ENCODE assay signal across 1 cellular context in the genomic region with DNA sequence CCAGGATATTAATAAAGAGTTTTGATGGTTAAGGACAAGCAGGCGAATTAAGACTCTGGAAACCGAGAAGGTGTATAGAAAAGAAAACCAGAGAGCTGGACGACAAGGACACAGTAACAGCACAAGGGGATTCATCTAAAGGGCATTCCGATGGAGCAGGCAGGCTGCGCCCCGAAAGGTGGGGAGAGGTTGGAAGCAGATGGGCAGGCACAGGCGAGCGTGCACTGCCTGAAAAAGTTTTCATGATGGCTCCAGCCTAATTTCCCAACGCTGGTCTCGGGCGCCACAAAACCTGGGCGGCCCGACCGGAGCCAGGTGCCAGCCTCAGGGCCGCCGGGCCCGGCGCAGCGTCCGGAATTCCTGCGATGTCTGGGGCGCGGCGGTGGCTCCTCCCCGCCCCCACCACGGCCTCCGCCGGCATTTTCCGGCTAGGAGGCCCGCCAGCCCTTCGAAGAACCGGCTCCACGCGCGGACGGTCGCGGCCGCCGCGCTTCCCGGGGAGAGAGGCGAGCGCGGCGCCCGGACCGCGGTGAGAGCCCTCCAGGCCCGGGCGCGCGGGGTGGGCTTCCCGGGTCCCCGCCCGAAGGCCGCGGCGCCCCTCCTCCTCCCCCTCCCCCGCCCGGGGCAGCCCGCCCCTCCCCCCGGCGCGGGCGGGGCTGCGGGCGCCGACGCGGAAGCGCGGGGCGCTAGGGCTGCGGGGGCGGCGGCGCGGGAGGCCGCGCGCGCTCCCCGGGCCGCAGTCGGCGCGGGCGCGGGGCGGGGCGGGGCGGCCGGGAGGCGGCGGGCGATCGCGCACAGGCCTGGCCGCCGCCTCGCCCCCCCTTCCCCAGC.
A peak's percentile ranks its signal among the peaks of the same experiment; 100 is the strongest.
TF ChIP-seq lines count a peak whose summit lies in the region.

No MANE protein-coding gene starts in this region.

TF ChIP-seq in K562, 482 proteins besides CTCF, POLR2A, EP300 and RAD21 (continued from another document and continues in another):
- TF ChIP-seq, protein P1, sequence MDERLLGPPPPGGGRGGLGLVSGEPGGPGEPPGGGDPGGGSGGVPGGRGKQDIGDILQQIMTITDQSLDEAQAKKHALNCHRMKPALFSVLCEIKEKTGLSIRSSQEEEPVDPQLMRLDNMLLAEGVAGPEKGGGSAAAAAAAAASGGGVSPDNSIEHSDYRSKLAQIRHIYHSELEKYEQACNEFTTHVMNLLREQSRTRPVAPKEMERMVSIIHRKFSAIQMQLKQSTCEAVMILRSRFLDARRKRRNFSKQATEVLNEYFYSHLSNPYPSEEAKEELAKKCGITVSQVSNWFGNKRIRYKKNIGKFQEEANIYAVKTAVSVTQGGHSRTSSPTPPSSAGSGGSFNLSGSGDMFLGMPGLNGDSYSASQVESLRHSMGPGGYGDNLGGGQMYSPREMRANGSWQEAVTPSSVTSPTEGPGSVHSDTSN (CRISPR knock-in tag; IDR thresholded peaks at IDR 0.05; ENCODE audit: low read depth), result no peak
- TF ChIP-seq, protein P1 (tag; conservative IDR thresholded peaks at IDR 0.05; ENCODE audit: low read depth), result no peak
- TF ChIP-seq, protein P2, sequence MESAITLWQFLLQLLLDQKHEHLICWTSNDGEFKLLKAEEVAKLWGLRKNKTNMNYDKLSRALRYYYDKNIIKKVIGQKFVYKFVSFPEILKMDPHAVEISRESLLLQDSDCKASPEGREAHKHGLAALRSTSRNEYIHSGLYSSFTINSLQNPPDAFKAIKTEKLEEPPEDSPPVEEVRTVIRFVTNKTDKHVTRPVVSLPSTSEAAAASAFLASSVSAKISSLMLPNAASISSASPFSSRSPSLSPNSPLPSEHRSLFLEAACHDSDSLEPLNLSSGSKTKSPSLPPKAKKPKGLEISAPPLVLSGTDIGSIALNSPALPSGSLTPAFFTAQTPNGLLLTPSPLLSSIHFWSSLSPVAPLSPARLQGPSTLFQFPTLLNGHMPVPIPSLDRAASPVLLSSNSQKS (CRISPR knock-in tag; IDR thresholded peaks at IDR 0.05), result no peak
- TF ChIP-seq BMI1 (IDR thresholded peaks at IDR 0.05; ENCODE audit: low read length) (no peak), FOXJ3 (CRISPR knock-in tag; IDR thresholded peaks at IDR 0.05) (no peak), CHCHD3 (CRISPR knock-in tag; IDR thresholded peaks at IDR 0.05) (0 out of 2 replicates have a peak, but pooled peaks have one; percentile 34), MEIS2 (IDR thresholded peaks at IDR 0.05; ENCODE audit: partially characterized antibody) (no peak), HNRNPUL1 (IDR thresholded peaks at IDR 0.05; ENCODE audit: low read length) (no peak), ZNF239 (CRISPR knock-in tag; IDR thresholded peaks at IDR 0.05) (no peak; the same call in 1 of the 2 replicates), IRF2 (CRISPR knock-in tag; IDR thresholded peaks at IDR 0.05) (no peak), BCOR (IDR thresholded peaks at IDR 0.05) (peak; percentile 39; the same call in 1 of the 2 replicates), CEBPG (CRISPR knock-in tag; IDR thresholded peaks at IDR 0.05) (no peak), CEBPG (tag; conservative IDR thresholded peaks at IDR 0.05 in 1 of 2, IDR thresholded peaks at IDR 0.05 in 1 of 2) (peak in 1 of 2 experiments; percentile 15; a peak in 1 of 4 replicates), RBFOX2 (IDR thresholded peaks at IDR 0.05; ENCODE audit: low read depth, low read length) (peak; percentile 93), ZNF146 (CRISPR knock-in tag; IDR thresholded peaks at IDR 0.05; ENCODE audit: unreplicated experiment) (no peak), NFATC3 (IDR thresholded peaks at IDR 0.05) (no peak), SETDB1 (IDR thresholded peaks at IDR 0.05; ENCODE audit: low read length) (no peak), TBP (optimal IDR thresholded peaks at IDR 0.05; ENCODE audit: low read depth, low read length) (no peak), ZNF436 (CRISPR knock-in tag; IDR thresholded peaks at IDR 0.05) (no peak), ZBTB8A (IDR thresholded peaks at IDR 0.05; ENCODE audit: partially characterized antibody) (no peak), EP400 (IDR thresholded peaks at IDR 0.05) (peak; percentile 51), IFI16 (CRISPR knock-in tag; IDR thresholded peaks at IDR 0.05) (no peak), ZNF668 (CRISPR knock-in tag; IDR thresholded peaks at IDR 0.05) (no peak), JUNB (CRISPR knock-in tag; conservative IDR thresholded peaks at IDR 0.05) (no peak), MTA2 (IDR thresholded peaks at IDR 0.05; ENCODE audit: low read depth) (no peak; the same call in 1 of the 2 replicates), KLF10 (CRISPR knock-in tag; IDR thresholded peaks at IDR 0.05) (no peak), POU5F1 (IDR thresholded peaks at IDR 0.05; ENCODE audit: borderline replicate concordance, low read depth, low read length, partially characterized antibody) (no peak), ZNF830 (CRISPR knock-in tag; IDR thresholded peaks at IDR 0.05) (no peak), MCM5 (IDR thresholded peaks at IDR 0.05; ENCODE audit: low read depth) (no peak), ZC3H11A (IDR thresholded peaks at IDR 0.05; ENCODE audit: low read depth, low read length) (no peak), ZNF76 (CRISPR knock-in tag; IDR thresholded peaks at IDR 0.05; ENCODE audit: borderline replicate concordance) (peak; percentile 89; the same call in 1 of the 2 replicates), CCAR2 (IDR thresholded peaks at IDR 0.05; ENCODE audit: low read depth, low read length) (no peak), ZNF253 (CRISPR knock-in tag; conservative IDR thresholded peaks at IDR 0.05) (no peak), MBD2 (IDR thresholded peaks at IDR 0.05; ENCODE audit: borderline replicate concordance, low read depth) (no peak), TAF15 (IDR thresholded peaks at IDR 0.05; ENCODE audit: low read depth, low read length) (no peak)
- TF ChIP-seq, protein P3, sequence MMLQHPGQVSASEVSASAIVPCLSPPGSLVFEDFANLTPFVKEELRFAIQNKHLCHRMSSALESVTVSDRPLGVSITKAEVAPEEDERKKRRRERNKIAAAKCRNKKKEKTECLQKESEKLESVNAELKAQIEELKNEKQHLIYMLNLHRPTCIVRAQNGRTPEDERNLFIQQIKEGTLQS (IDR thresholded peaks at IDR 0.05), result no peak
- TF ChIP-seq, protein P3 (CRISPR knock-in tag; conservative IDR thresholded peaks at IDR 0.05), result no peak; the same call in 1 of the 2 replicates
- TF ChIP-seq, protein P4, sequence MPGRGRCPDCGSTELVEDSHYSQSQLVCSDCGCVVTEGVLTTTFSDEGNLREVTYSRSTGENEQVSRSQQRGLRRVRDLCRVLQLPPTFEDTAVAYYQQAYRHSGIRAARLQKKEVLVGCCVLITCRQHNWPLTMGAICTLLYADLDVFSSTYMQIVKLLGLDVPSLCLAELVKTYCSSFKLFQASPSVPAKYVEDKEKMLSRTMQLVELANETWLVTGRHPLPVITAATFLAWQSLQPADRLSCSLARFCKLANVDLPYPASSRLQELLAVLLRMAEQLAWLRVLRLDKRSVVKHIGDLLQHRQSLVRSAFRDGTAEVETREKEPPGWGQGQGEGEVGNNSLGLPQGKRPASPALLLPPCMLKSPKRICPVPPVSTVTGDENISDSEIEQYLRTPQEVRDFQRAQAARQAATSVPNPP (IDR thresholded peaks at IDR 0.05; ENCODE audit: borderline replicate concordance, insufficient read depth, insufficient read length), result no peak
- TF ChIP-seq, protein P5, sequence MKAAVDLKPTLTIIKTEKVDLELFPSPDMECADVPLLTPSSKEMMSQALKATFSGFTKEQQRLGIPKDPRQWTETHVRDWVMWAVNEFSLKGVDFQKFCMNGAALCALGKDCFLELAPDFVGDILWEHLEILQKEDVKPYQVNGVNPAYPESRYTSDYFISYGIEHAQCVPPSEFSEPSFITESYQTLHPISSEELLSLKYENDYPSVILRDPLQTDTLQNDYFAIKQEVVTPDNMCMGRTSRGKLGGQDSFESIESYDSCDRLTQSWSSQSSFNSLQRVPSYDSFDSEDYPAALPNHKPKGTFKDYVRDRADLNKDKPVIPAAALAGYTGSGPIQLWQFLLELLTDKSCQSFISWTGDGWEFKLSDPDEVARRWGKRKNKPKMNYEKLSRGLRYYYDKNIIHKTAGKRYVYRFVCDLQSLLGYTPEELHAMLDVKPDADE (conservative IDR thresholded peaks at IDR 0.05; ENCODE audit: control insufficient read depth, low read depth, low read length), result peak; percentile 66
- TF ChIP-seq, protein P6, sequence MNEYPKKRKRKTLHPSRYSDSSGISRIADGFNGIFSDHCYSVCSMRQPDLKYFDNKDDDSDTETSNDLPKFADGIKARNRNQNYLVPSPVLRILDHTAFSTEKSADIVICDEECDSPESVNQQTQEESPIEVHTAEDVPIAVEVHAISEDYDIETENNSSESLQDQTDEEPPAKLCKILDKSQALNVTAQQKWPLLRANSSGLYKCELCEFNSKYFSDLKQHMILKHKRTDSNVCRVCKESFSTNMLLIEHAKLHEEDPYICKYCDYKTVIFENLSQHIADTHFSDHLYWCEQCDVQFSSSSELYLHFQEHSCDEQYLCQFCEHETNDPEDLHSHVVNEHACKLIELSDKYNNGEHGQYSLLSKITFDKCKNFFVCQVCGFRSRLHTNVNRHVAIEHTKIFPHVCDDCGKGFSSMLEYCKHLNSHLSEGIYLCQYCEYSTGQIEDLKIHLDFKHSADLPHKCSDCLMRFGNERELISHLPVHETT (CRISPR knock-in tag; conservative IDR thresholded peaks at IDR 0.05 in 1 of 2, IDR thresholded peaks at IDR 0.05 in 1 of 2), result peak in 1 of 2 experiments; percentile 99; a peak in 2 of 4 replicates
- TF ChIP-seq, protein P7, sequence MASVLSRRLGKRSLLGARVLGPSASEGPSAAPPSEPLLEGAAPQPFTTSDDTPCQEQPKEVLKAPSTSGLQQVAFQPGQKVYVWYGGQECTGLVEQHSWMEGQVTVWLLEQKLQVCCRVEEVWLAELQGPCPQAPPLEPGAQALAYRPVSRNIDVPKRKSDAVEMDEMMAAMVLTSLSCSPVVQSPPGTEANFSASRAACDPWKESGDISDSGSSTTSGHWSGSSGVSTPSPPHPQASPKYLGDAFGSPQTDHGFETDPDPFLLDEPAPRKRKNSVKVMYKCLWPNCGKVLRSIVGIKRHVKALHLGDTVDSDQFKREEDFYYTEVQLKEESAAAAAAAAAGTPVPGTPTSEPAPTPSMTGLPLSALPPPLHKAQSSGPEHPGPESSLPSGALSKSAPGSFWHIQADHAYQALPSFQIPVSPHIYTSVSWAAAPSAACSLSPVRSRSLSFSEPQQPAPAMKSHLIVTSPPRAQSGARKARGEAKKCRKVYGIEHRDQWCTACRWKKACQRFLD (CRISPR knock-in tag; IDR thresholded peaks at IDR 0.05), result peak; percentile 83; the same call in 1 of the 2 replicates
- TF ChIP-seq, protein P8, sequence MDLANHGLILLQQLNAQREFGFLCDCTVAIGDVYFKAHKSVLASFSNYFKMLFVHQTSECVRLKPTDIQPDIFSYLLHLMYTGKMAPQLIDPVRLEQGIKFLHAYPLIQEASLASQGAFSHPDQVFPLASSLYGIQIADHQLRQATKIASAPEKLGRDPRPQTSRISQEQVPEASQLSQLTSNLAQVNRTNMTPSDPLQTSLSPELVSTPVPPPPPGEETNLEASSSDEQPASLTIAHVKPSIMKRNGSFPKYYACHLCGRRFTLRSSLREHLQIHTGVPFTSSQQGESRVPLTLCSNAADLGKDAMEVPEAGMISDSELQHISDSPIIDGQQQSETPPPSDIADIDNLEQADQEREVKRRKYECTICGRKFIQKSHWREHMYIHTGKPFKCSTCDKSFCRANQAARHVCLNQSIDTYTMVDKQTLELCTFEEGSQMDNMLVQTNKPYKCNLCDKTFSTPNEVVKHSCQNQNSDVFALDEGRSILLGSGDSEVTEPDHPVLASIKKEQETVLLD (IDR thresholded peaks at IDR 0.05), result 0 out of 2 replicates have a peak, but pooled peaks have one; percentile 43
- TF ChIP-seq, protein P9, sequence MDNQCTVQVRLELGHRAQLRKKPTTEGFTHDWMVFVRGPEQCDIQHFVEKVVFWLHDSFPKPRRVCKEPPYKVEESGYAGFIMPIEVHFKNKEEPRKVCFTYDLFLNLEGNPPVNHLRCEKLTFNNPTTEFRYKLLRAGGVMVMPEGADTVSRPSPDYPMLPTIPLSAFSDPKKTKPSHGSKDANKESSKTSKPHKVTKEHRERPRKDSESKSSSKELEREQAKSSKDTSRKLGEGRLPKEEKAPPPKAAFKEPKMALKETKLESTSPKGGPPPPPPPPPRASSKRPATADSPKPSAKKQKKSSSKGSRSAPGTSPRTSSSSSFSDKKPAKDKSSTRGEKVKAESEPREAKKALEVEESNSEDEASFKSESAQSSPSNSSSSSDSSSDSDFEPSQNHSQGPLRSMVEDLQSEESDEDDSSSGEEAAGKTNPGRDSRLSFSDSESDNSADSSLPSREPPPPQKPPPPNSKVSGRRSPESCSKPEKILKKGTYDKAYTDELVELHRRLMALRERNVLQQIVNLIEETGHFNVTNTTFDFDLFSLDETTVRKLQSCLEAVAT (IDR thresholded peaks at IDR 0.05), result peak; percentile 75 to 84; a peak in 3 of 4 replicates
- TF ChIP-seq, protein P10, sequence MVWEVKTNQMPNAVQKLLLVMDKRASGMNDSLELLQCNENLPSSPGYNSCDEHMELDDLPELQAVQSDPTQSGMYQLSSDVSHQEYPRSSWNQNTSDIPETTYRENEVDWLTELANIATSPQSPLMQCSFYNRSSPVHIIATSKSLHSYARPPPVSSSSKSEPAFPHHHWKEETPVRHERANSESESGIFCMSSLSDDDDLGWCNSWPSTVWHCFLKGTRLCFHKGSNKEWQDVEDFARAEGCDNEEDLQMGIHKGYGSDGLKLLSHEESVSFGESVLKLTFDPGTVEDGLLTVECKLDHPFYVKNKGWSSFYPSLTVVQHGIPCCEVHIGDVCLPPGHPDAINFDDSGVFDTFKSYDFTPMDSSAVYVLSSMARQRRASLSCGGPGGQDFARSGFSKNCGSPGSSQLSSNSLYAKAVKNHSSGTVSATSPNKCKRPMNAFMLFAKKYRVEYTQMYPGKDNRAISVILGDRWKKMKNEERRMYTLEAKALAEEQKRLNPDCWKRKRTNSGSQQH (CRISPR knock-in tag; IDR thresholded peaks at IDR 0.05), result 0 out of 2 replicates have a peak, but pooled peaks have one; percentile 25
